In the genomic region with DNA sequence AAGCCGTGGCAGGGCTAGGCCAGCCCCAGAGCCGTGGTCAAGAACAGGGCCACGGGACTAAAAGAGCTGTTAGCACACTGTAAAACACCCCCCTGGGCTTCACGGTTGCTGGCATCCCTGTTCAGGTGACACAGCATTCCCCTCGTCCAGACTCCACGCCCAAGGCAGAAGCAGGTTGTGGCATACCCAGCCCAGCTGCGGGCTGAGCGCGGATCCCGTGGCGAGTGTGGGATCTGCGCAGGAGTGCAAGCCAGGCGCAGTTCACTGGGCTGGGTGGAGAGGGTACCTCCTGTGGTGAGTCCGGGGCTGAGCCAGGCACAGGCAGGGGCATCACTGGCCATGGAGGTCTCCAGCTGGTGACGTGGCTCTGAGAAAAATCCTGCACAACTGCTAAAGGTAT, we compare ENCODE assay signal across 18 cellular contexts.
DNase-seq lines count a peak whose midpoint lies in the region; ATAC-seq and TF ChIP-seq lines count a peak whose summit lies in the region.
"Had no signal": no experiment of that assay in that cellular context is flagged by ENCODE, and none has a peak within 500 bp of the region (broad histone marks: within the 10 kb centered on the region; RNA-seq: fewer than 3 reads in every experiment).

No MANE protein-coding gene starts in this region.

- peak; percentile 31 for ATAC-seq in gastroesophageal sphincter
- ATAC-seq in stimulated activated memory B cell treated with anti-CD40 and anti-IgM and Interleukin-4, amounts not matched to agents 10 μg/mL and 1 μg/mL and 100 μg/mL, for 72 hours = peak; percentile 39
- ATAC-seq in aorta (ENCODE audit: low FRiP score) = peak; percentile 54
- no peak for ATAC-seq in natural killer cell treated with Interleukin-12 subunit alpha and Interleukin-12 subunit beta and Interleukin-15 and Interleukin-18, amount 100 ng/mL, for 72 hours
- ATAC-seq in stimulated activated naive CD8-positive, alpha-beta T cell treated with anti-CD3 and anti-CD28 coated beads, Interleukin-15, Interleukin-2, amounts not matched to agents 100 U/mL and 50 U/mL, for 24 hours = no peak
- ATAC-seq: GM12878 had no signal

- H3K4me1 Mint-ChIP-seq in stimulated activated memory B cell treated with anti-CD40 and anti-IgM and Interleukin-4, amounts not matched to agents 10 μg/mL and 1 μg/mL and 100 μg/mL, for 72 hours = no peaks in the 10 kb centered on the region
- no peaks in the 10 kb centered on the region for H3K4me1 Mint-ChIP-seq in natural killer cell treated with Interleukin-12 subunit alpha and Interleukin-12 subunit beta and Interleukin-15 and Interleukin-18, amount 100 ng/mL, for 72 hours (ENCODE audit: low read depth in 2 of 2)
- H3K4me1 Mint-ChIP-seq: CD14-positive monocyte; CD4-positive, alpha-beta memory T cell had no signal

- H3K27me3 Mint-ChIP-seq in stimulated activated memory B cell treated with anti-CD40 and anti-IgM and Interleukin-4, amounts not matched to agents 10 μg/mL and 1 μg/mL and 100 μg/mL, for 72 hours = peaks cover 7% of the 10 kb centered on the region
- H3K27me3 Mint-ChIP-seq in natural killer cell treated with Interleukin-12 subunit alpha and Interleukin-12 subunit beta and Interleukin-15 and Interleukin-18, amount 100 ng/mL, for 72 hours = no peaks in the 10 kb centered on the region
- H3K27me3 Mint-ChIP-seq: CD4-positive, alpha-beta memory T cell had no signal

- intact Hi-C loops in aorta (cut with DNase I) = loop anchor here in 1 of 2 donors (5.0 kb wide), 1 partner anchor 196 kb away; no protein-coding TSS in a partner anchor

- no peaks in the 10 kb centered on the region for H3K9me3 Mint-ChIP-seq in stimulated activated memory B cell treated with anti-CD40 and anti-IgM and Interleukin-4, amounts not matched to agents 10 μg/mL and 1 μg/mL and 100 μg/mL, for 72 hours
- peaks cover 5% of the 10 kb centered on the region for H3K9me3 Mint-ChIP-seq in natural killer cell treated with Interleukin-12 subunit alpha and Interleukin-12 subunit beta and Interleukin-15 and Interleukin-18, amount 100 ng/mL, for 72 hours

- no peaks in the 10 kb centered on the region for H3K27me3 ChIP-seq in gastroesophageal sphincter
- no peaks in the 10 kb centered on the region for H3K27me3 ChIP-seq in aorta (ENCODE audit: control insufficient read depth in 1 of 2, insufficient read depth in 2 of 2, low read length in 1 of 2)
- H3K27me3 ChIP-seq: BLaER1 had no signal

- no peak overlapping the region for H3K4me3 Mint-ChIP-seq in stimulated activated memory B cell treated with anti-CD40 and anti-IgM and Interleukin-4, amounts not matched to agents 10 μg/mL and 1 μg/mL and 100 μg/mL, for 72 hours
- H3K4me3 Mint-ChIP-seq in natural killer cell treated with Interleukin-12 subunit alpha and Interleukin-12 subunit beta and Interleukin-15 and Interleukin-18, amount 100 ng/mL, for 72 hours = no peak overlapping the region
- H3K4me3 Mint-ChIP-seq: CD14-positive monocyte; CD4-positive, alpha-beta memory T cell had no signal

- H3K36me3 Mint-ChIP-seq in stimulated activated memory B cell treated with anti-CD40 and anti-IgM and Interleukin-4, amounts not matched to agents 10 μg/mL and 1 μg/mL and 100 μg/mL, for 72 hours = no peaks in the 10 kb centered on the region
- H3K36me3 Mint-ChIP-seq in natural killer cell treated with Interleukin-12 subunit alpha and Interleukin-12 subunit beta and Interleukin-15 and Interleukin-18, amount 100 ng/mL, for 72 hours = no peaks in the 10 kb centered on the region
- H3K36me3 Mint-ChIP-seq: CD14-positive monocyte; CD4-positive, alpha-beta memory T cell had no signal

- H3K4me3 ChIP-seq in gastroesophageal sphincter (no peak overlapping the region), aorta (ENCODE audit: low read length in 2 of 2) (no peak overlapping the region)
- H3K4me3 ChIP-seq: BLaER1, GM12878, HAP-1 had no signal

- no peak for TF ChIP-seq EP300 in gastroesophageal sphincter (IDR thresholded peaks at IDR 0.05)

- H3K27ac ChIP-seq in gastroesophageal sphincter (no peak overlapping the region), aorta (ENCODE audit: low read depth in 1 of 2, low read length in 2 of 2) (no peak overlapping the region)
- H3K27ac ChIP-seq: BLaER1 had no signal

- peak; percentile 0 for DNase-seq in stimulated activated CD4-positive, alpha-beta T cell treated with anti-CD3 and anti-CD28 coated beads, Interleukin-2, amount 100 ng/mL, for 4 hours (ENCODE audit: low read depth)
- no peak for DNase-seq in stimulated activated CD4-positive, alpha-beta T cell treated with anti-CD3 and anti-CD28 coated beads, Interleukin-1b, Interleukin-23, amount 100 ng/mL, for 48 hours
- DNase-seq in aorta (no peak), GM10266 (ENCODE audit: extremely low spot score) (no peak)
- no peak for DNase-seq in natural killer cell treated with Interleukin-12 subunit alpha and Interleukin-12 subunit beta and Interleukin-15 and Interleukin-18, amount 100 ng/mL, for 72 hours (ENCODE audit: low spot score)
- no peak for DNase-seq in stimulated activated naive CD8-positive, alpha-beta T cell treated with anti-CD3 and anti-CD28 coated beads, Interleukin-15, Interleukin-2, amounts not matched to agents 100 U/mL and 50 U/mL, for 24 hours
- DNase-seq: 8988T; CD4-positive, alpha-beta memory T cell; DMS153; DMS79; GDM1; GOT3 had no signal

- H3K4me1 ChIP-seq in gastroesophageal sphincter = no peaks in the 10 kb centered on the region
- peaks cover 0 to 7% of the 10 kb centered on the region in 2 donors for H3K4me1 ChIP-seq in aorta (ENCODE audit: control insufficient read depth in 1 of 2, insufficient read depth in 2 of 2, low read length in 2 of 2)
- H3K4me1 ChIP-seq: BLaER1, HAP-1 had no signal

- 86 to 100% methylated on average over 1 to 5 of the region's 15 CpGs for WGBS in gastroesophageal sphincter (ENCODE audit: low coverage in 1 of 2), 2 donors
- WGBS in aorta, 2 donors = 90 to 91% methylated on average over 15 of the region's 15 CpGs

- H3K36me3 ChIP-seq in gastroesophageal sphincter = no peaks in the 10 kb centered on the region
- H3K36me3 ChIP-seq in aorta (ENCODE audit: control insufficient read depth in 1 of 2, insufficient read depth in 2 of 2, low read length in 1 of 2) = no peaks in the 10 kb centered on the region
- H3K36me3 ChIP-seq: BLaER1, HAP-1 had no signal

- TF ChIP-seq POLR2A in gastroesophageal sphincter (IDR thresholded peaks at IDR 0.05) = no peak

- TF ChIP-seq CTCF in gastroesophageal sphincter (IDR thresholded peaks at IDR 0.05) (no peak), GM10266 (IDR thresholded peaks at IDR 0.05; ENCODE audit: control insufficient read depth, insufficient read depth, low read depth, missing control alignments) (no peak)

- no peaks in the 10 kb centered on the region for H3K9me3 ChIP-seq in gastroesophageal sphincter
- H3K9me3 ChIP-seq in aorta (ENCODE audit: control insufficient read depth, low read length) = no peaks in the 10 kb centered on the region
- H3K9me3 ChIP-seq: BLaER1, HAP-1 had no signal

- H3K27ac Mint-ChIP-seq in stimulated activated memory B cell treated with anti-CD40 and anti-IgM and Interleukin-4, amounts not matched to agents 10 μg/mL and 1 μg/mL and 100 μg/mL, for 72 hours = no peak overlapping the region
- H3K27ac Mint-ChIP-seq in natural killer cell treated with Interleukin-12 subunit alpha and Interleukin-12 subunit beta and Interleukin-15 and Interleukin-18, amount 100 ng/mL, for 72 hours = no peak overlapping the region
- H3K27ac Mint-ChIP-seq: CD14-positive monocyte; CD4-positive, alpha-beta memory T cell had no signal

Comparison
In these comparisons a context has a peak if more than half of its experiments do, and no peak if none do; other contexts are left out.
1. ATAC-seq: peak in gastroesophageal sphincter (single experiment), stimulated activated memory B cell treated with anti-CD40 and anti-IgM and Interleukin-4, amounts not matched to agents 10 μg/mL and 1 μg/mL and 100 μg/mL, for 72 hours (single experiment) and aorta (single experiment); none in natural killer cell treated with Interleukin-12 subunit alpha and Interleukin-12 subunit beta and Interleukin-15 and Interleukin-18, amount 100 ng/mL, for 72 hours (0 of 2) and stimulated activated naive CD8-positive, alpha-beta T cell treated with anti-CD3 and anti-CD28 coated beads, Interleukin-15, Interleukin-2, amounts not matched to agents 100 U/mL and 50 U/mL, for 24 hours (single experiment).